Comparison of ENCODE assay signal across 9 cellular contexts in genomic region chr9:37801959-37802711, GRCh38. TPM values are rescaled to one million over a fixed set of nuclear protein-coding genes. Genes with fewer than 3 reads are reported as not detected.
DNase-seq lines count a peak whose midpoint lies in the region; TF ChIP-seq lines count a peak whose summit lies in the region.
"Had no signal": no experiment of that assay in that cellular context is flagged by ENCODE, and none has a peak within 500 bp of the region (broad histone marks: within the 10 kb centered on the region; RNA-seq: fewer than 3 reads in every experiment).

No MANE protein-coding gene starts in this region.

- no peaks in the 10 kb centered on the region for H3K9me3 Mint-ChIP-seq in nephron progenitor cell

- no peaks in the 10 kb centered on the region for H3K9me3 ChIP-seq in Loucy (ENCODE audit: insufficient read depth, low read depth, low read length)

- H3K4me1 ChIP-seq in Loucy (ENCODE audit: insufficient read depth, low read length, poor library complexity, severe bottlenecking): peaks cover 31% of the 10 kb centered on the region

- intact Hi-C loops in dorsolateral prefrontal cortex (cut with DNase I): loop anchor here in 1 of 2 donors (2.0 to 5.0 kb wide), 4 partner anchors 17 to 210 kb away; partner anchors contain the start of genes EXOSC3, TOMM5 and TRMT10B

- peaks cover 34% of the 10 kb centered on the region for H3K4me1 Mint-ChIP-seq in nephron progenitor cell

- POLR2A ChIA-PET in BJ (lab: Charles Lee): interaction anchor here (0.6 kb wide), 1 partner anchor 306 kb away, joined by 3 read pairs; no protein-coding TSS in a partner anchor

- no peaks in the 10 kb centered on the region for H3K9me2 ChIP-seq in Loucy (replicated peaks; ENCODE audit: low read depth, low read length)

- DNase-seq in BJ (ENCODE audit: low read depth) (no peak), dorsolateral prefrontal cortex (no peak), nephron progenitor cell (no peak), kidney tubule cell (ENCODE audit: low spot score) (no peak), iPS-NIHi7 (ENCODE audit: extremely low spot score) (no peak), 8988T (no peak)
- DNase-seq in stimulated activated CD4-positive, alpha-beta T cell treated with anti-CD3 and anti-CD28 coated beads, Interleukin-1b, Interleukin-23, amount 100 ng/mL, for 48 hours: no peak
- DNase-seq: NCI-H2171 had no signal

- H3K36me3 ChIP-seq in BJ (ENCODE audit: control insufficient read depth, insufficient read depth, low read length) (no peaks in the 10 kb centered on the region), Loucy (ENCODE audit: insufficient read depth, low read length) (no peaks in the 10 kb centered on the region)

- H3K27me3 Mint-ChIP-seq in nephron progenitor cell (ENCODE audit: low read depth, poor library complexity): peaks cover 7% of the 10 kb centered on the region

- H3K27ac ChIP-seq in dorsolateral prefrontal cortex: peak overlapping the region in 1 of 59 donors; percentile 91

- TF ChIP-seq CTCF in BJ (IDR thresholded peaks at IDR 0.05; ENCODE audit: insufficient read depth, low read depth, low read length) (no peak), Loucy (conservative IDR thresholded peaks at IDR 0.05; ENCODE audit: low read length) (no peak), dorsolateral prefrontal cortex (IDR thresholded peaks at IDR 0.05 in 54 of 56, conservative IDR thresholded peaks at IDR 0.05 in 2 of 56; ENCODE audit: low read depth in 1 of 56, partially characterized antibody in 56 of 56) (no peak), nephron progenitor cell (IDR thresholded peaks at IDR 0.05) (no peak)

- peaks cover 38% of the 10 kb centered on the region for H4K20me1 ChIP-seq in Loucy (ENCODE audit: insufficient read depth, low read length, poor library complexity, severe bottlenecking)

- peaks cover 56% of the 10 kb centered on the region for H3K79me2 ChIP-seq in Loucy (ENCODE audit: insufficient read depth, low read length)

- H3K4me3 ChIP-seq in BJ (ENCODE audit: low read depth, low read length) (peak overlapping the region; percentile 55), Loucy (ENCODE audit: low read length, poor library complexity, severe bottlenecking) (peak overlapping the region; percentile 82), dorsolateral prefrontal cortex (peak overlapping the region; percentile 58 to 99 (median 93))

- H3K36me3 Mint-ChIP-seq in nephron progenitor cell (ENCODE audit: low read depth): peaks cover 12% of the 10 kb centered on the region

- no peaks in the 10 kb centered on the region for H3F3A ChIP-seq in Loucy (ENCODE audit: low read depth)

- peak overlapping the region; percentile 97 for H3K4me2 ChIP-seq in Loucy (ENCODE audit: low read depth, low read length, poor library complexity, severe bottlenecking)

- H2AFZ ChIP-seq in Loucy (ENCODE audit: low read length): no peak overlapping the region

- peak overlapping the region; percentile 3 for H3K27ac Mint-ChIP-seq in nephron progenitor cell

- CTCF ChIA-PET in BJ (lab: Yijun Ruan, JAX): interaction anchor here (1.0 kb wide), 1 partner anchor 10 kb away, joined by 4 read pairs; no protein-coding TSS in a partner anchor

- peak overlapping the region; percentile 80 for H3K9ac ChIP-seq in Loucy (ENCODE audit: low read depth, low read length, poor library complexity, severe bottlenecking)

- no peaks in the 10 kb centered on the region for H3K27me3 ChIP-seq in BJ (ENCODE audit: control insufficient read depth, insufficient read depth, low read length)
- peaks cover under 1% of the 10 kb centered on the region for H3K27me3 ChIP-seq in Loucy (ENCODE audit: insufficient read depth, low read length, poor library complexity, severe bottlenecking)
- no peaks in the 10 kb centered on the region for H3K27me3 ChIP-seq in dorsolateral prefrontal cortex

- peak overlapping the region; percentile 95 for H3K4me3 Mint-ChIP-seq in nephron progenitor cell

RNA-seq across cellular contexts. Expression of gene DCAF10, which starts 1.5 kb away (rescaled TPM):
- 22.0 and 25.2 TPM in 2 replicates for polyA plus RNA-seq in BJ (2011; rRNA removed)
- 25.0 and 35.5 TPM in 2 replicates for polyA minus RNA-seq in BJ (2011; rRNA and poly(A)+ RNA removed)
- 10 to 100 TPM; 17.1 to 40.1 (median 27.8) TPM for total RNA-seq in dorsolateral prefrontal cortex

RNA-seq across cellular contexts. Expression of gene EXOSC3, which starts 17.3 kb away (rescaled TPM):
- polyA plus RNA-seq in BJ (2011; rRNA removed): 14.2 and 21.8 TPM in 2 replicates
- 7.7 and 10.4 TPM in 2 replicates for polyA minus RNA-seq in BJ (2011; rRNA and poly(A)+ RNA removed)
- total RNA-seq in dorsolateral prefrontal cortex: 10 to 100 TPM; 23.5 to 65.0 (median 36.8) TPM

RNA-seq across cellular contexts. Expression of gene TRMT10B, which starts 48.5 kb away (rescaled TPM):
- 5.3 and 5.8 TPM in 2 replicates for polyA plus RNA-seq in BJ (2011; rRNA removed)
- 1.7 and 2.0 TPM in 2 replicates for polyA minus RNA-seq in BJ (2011; rRNA and poly(A)+ RNA removed)
- 10 to 100 TPM in 104 of 120 experiments, 1 to 10 TPM in 16; 7.8 to 20.2 (median 13.0) TPM for total RNA-seq in dorsolateral prefrontal cortex
